In genomic region chr1:211182746-211183145, GRCh38 we compare ENCODE assay signal across 21 cellular contexts. TPM values are rescaled to one million over a fixed set of nuclear protein-coding genes. Genes with fewer than 3 reads are reported as not detected.
DNase-seq lines count a peak whose midpoint lies in the region; ATAC-seq, FAIRE-seq and TF ChIP-seq lines count a peak whose summit lies in the region.
"Had no signal": no experiment of that assay in that cellular context is flagged by ENCODE, and none has a peak within 500 bp of the region (broad histone marks: within the 10 kb centered on the region; RNA-seq: fewer than 3 reads in every experiment).

No MANE protein-coding gene starts in this region.

- intact Hi-C loops in GM12878 (cut with micrococcal nuclease; ENCODE audit: unreplicated experiment) = no loop called here
- intact Hi-C loops in lower leg skin (cut with DNase I; ENCODE audit: low total_unique reads) = no loop called here

- TF ChIP-seq RAD21 in GM12878 (IDR thresholded peaks at IDR 0.05; ENCODE audit: insufficient read depth, low read depth, low read length) = no peak

- ATAC-seq in GM18868 (IDR thresholded peaks at IDR 0.05; ENCODE audit: unreplicated experiment) (peak; percentile 41), GM12878 (peak; percentile 27; the same call in 2 of the 3 replicates)
- ATAC-seq in stimulated activated memory B cell treated with anti-CD40 and anti-IgM and Interleukin-4, amounts not matched to agents 10 μg/mL and 1 μg/mL and 100 μg/mL, for 72 hours = peak; percentile 16
- ATAC-seq: GM23338, HepG2 had no signal

- H3K9me3 Mint-ChIP-seq in stimulated activated memory B cell treated with anti-CD40 and anti-IgM and Interleukin-4, amounts not matched to agents 10 μg/mL and 1 μg/mL and 100 μg/mL, for 72 hours = no peaks in the 10 kb centered on the region
- H3K9me3 Mint-ChIP-seq: CD4-positive, alpha-beta T cell; GM23338 had no signal

- RAD21 ChIA-PET in GM12878 (lab: Charles Lee; ENCODE audit: unreplicated experiment) = no interaction called here

- in situ Hi-C loops in GM12878 (cut with MboI) = no loop called here

- SMC1A ChIA-PET in GM12878 (lab: Charles Lee; ENCODE audit: uncharacterized antibody, unreplicated experiment) = no interaction called here

- H3K27me3 ChIP-seq in GM12878 (replicated peaks in 1 of 2; ENCODE audit: control insufficient read depth in 2 of 2, insufficient read depth in 2 of 2, low read length in 1 of 2) = no peaks in the 10 kb centered on the region

- POLR2A ChIA-PET in GM12878 (lab: Charles Lee) = no interaction called here

- no peaks in the 10 kb centered on the region for H3K79me2 ChIP-seq in GM12878 (ENCODE audit: control insufficient read depth, insufficient read depth, low read length)

- H3K9ac ChIP-seq in GM12878 (ENCODE audit: control insufficient read depth, insufficient read depth, low read length) = no peak overlapping the region

- H3K4me2 ChIP-seq in GM12878 (ENCODE audit: control insufficient read depth, insufficient read depth) = no peak overlapping the region
- H3K4me2 ChIP-seq: GM23338 had no signal

- no peak overlapping the region for H3K4me3 ChIP-seq in GM12878
- no peak overlapping the region for H3K4me3 ChIP-seq in lower leg skin (ENCODE audit: low read depth, poor library complexity, severe bottlenecking)
- H3K4me3 ChIP-seq: GM23338 had no signal

- H3K4me1 Mint-ChIP-seq in stimulated activated memory B cell treated with anti-CD40 and anti-IgM and Interleukin-4, amounts not matched to agents 10 μg/mL and 1 μg/mL and 100 μg/mL, for 72 hours = no peaks in the 10 kb centered on the region
- H3K4me1 Mint-ChIP-seq: GM23338 had no signal

- H3K9me3 ChIP-seq in GM12878 (replicated peaks; ENCODE audit: control insufficient read depth, insufficient read depth, low read length) = no peaks in the 10 kb centered on the region
- H3K9me3 ChIP-seq: BE2C, Caco-2 had no signal

- H3K27ac Mint-ChIP-seq in stimulated activated memory B cell treated with anti-CD40 and anti-IgM and Interleukin-4, amounts not matched to agents 10 μg/mL and 1 μg/mL and 100 μg/mL, for 72 hours = no peak overlapping the region
- H3K27ac Mint-ChIP-seq: CD4-positive, alpha-beta T cell; GM23338 had no signal

- no TSS peak for BruUV-seq in GM12878 (replicated peaks; lab: Mats Ljungman, UMichigan)

- TF ChIP-seq CTCF in GM12878 (IDR thresholded peaks at IDR 0.05 in 2 of 3, conservative IDR thresholded peaks at IDR 0.05 in 1 of 3; ENCODE audit: control insufficient read depth in 2 of 3, extremely low read depth in 1 of 3, insufficient read depth in 1 of 3, low read depth in 3 of 3, low read length in 3 of 3) = no peak
- TF ChIP-seq CTCF in lower leg skin (IDR thresholded peaks at IDR 0.05) = no peak

- DNase-seq in ELR (ENCODE audit: low read depth) = peak; percentile 43
- DNase-seq in GM12878 (ENCODE audit: low read depth, low spot score) = no peak
- DNase-seq in HuH-7 (ENCODE audit: low spot score) = no peak
- no peak for DNase-seq in NCI-H226
- DNase-seq in lower leg skin (ENCODE audit: low spot score in 2 of 2) = no peak
- DNase-seq: ACHN; BE2C; C1 segment of cervical spinal cord; Caco-2; CD4-positive, alpha-beta T cell; DMS79 treated with DMSO at 0.1 percent for 48 hours; HCEC 1CT; KG1 had no signal

- H3K27ac ChIP-seq in GM12878 (ENCODE audit: control insufficient read depth, insufficient read depth) = no peak overlapping the region

- H3K4me3 Mint-ChIP-seq in stimulated activated memory B cell treated with anti-CD40 and anti-IgM and Interleukin-4, amounts not matched to agents 10 μg/mL and 1 μg/mL and 100 μg/mL, for 72 hours = no peak overlapping the region
- H3K4me3 Mint-ChIP-seq: CD4-positive, alpha-beta T cell; GM23338 had no signal

- H3K36me3 ChIP-seq in GM12878 (ENCODE audit: control insufficient read depth in 2 of 2, insufficient read depth in 2 of 2, low read length in 1 of 2) = no peaks in the 10 kb centered on the region
- H3K36me3 ChIP-seq: BE2C had no signal

- CTCF ChIA-PET in GM12878 (lab: Yijun Ruan, JAX) = no interaction called here

- WGBS in GM12878 (ENCODE audit: insufficient coverage, insufficient replicate concordance, low lambda C conversion rate, missing lambda C conversion rate) = 59% methylated on average over 2 of the region's 2 CpGs
- WGBS in lower leg skin, 2 donors = 80 to 89% methylated on average over 2 of the region's 2 CpGs

- peaks cover 8% of the 10 kb centered on the region for H3K27me3 Mint-ChIP-seq in stimulated activated memory B cell treated with anti-CD40 and anti-IgM and Interleukin-4, amounts not matched to agents 10 μg/mL and 1 μg/mL and 100 μg/mL, for 72 hours

- TF ChIP-seq POLR2A in GM12878 (IDR thresholded peaks at IDR 0.05; ENCODE audit: low read depth, low read length) (no peak), lower leg skin (IDR thresholded peaks at IDR 0.05) (no peak)

- no peaks in the 10 kb centered on the region for H3K36me3 Mint-ChIP-seq in stimulated activated memory B cell treated with anti-CD40 and anti-IgM and Interleukin-4, amounts not matched to agents 10 μg/mL and 1 μg/mL and 100 μg/mL, for 72 hours

- no peak for FAIRE-seq in GM12878 (lab: Jason Lieb, UNC)
- FAIRE-seq: A204.1, GM12892, GM18507, H54, HepG2 had no signal

- no peaks in the 10 kb centered on the region for H3K4me1 ChIP-seq in GM12878 (ENCODE audit: control insufficient read depth, insufficient read depth, low read length)
- H3K4me1 ChIP-seq: BE2C, Caco-2 had no signal

- H2AFZ ChIP-seq in GM12878 (ENCODE audit: control insufficient read depth, low read depth, low read length) = no peak overlapping the region
- H2AFZ ChIP-seq: GM23338 had no signal

- no peak for TF ChIP-seq EP300 in GM12878 (IDR thresholded peaks at IDR 0.05; ENCODE audit: borderline replicate concordance in 1 of 2, control insufficient read depth in 1 of 2, low read depth in 2 of 2, low read length in 2 of 2)

- H4K20me1 ChIP-seq in GM12878 (ENCODE audit: control insufficient read depth, insufficient read depth) = no peaks in the 10 kb centered on the region

TF ChIP-seq in GM12878, 131 proteins besides CTCF, POLR2A, EP300 and RAD21 (continues in another document):
- TF ChIP-seq HDGF (IDR thresholded peaks at IDR 0.05) (no peak), TCF7 (IDR thresholded peaks at IDR 0.05; ENCODE audit: borderline replicate concordance) (no peak), ZBTB33 (IDR thresholded peaks at IDR 0.05) (no peak), NFYA (IDR thresholded peaks at IDR 0.05; ENCODE audit: borderline replicate concordance, low read depth, low read length) (no peak)

RNA-seq across cellular contexts. Expression of gene KCNH1, which starts 48.8 kb away (rescaled TPM):
- not detected in 2 replicates for total RNA-seq in GM12878 (2013; cell fraction: nucleolus; rRNA removed)
- total RNA-seq in GM12878 (2014; rRNA removed) (not detected in 2 replicates), GM12878 (2014; rRNA removed; fragmentation: Illumina TruSeq; extraction: Trizol) (not detected in 2 replicates), GM12878 (2021) (not detected in 2 replicates), lower leg skin (not detected)
- not detected for polyA plus RNA-seq in GM12878 (2011; ENCODE audit: low read depth)
- polyA plus RNA-seq in GM12878 (2011; rRNA removed) (0.04 TPM in 1 of 2 replicates, not detected in the other), GM12878 (2014; fragmentation: Illumina TruSeq; extraction: Trizol) (0.04 TPM in 1 of 2 replicates, not detected in the other), GM12878 (2014; fragmentation: Nextera tagmentation; extraction: Ambion mirVana) (under 1 TPM in 1 of 2 experiments, not detected in 1; 0.02 TPM), GM12878 (2014; rRNA removed) (not detected in 2 replicates), GM12878 (2016; fragmentation: Nextera tagmentation; extraction: Ambion mirVana) (not detected)
- polyA plus RNA-seq in GM12878 (2011; cell fraction: cytosol; rRNA removed) = 0.02 and 0.04 TPM in 2 replicates
- 0.04 and 0.06 TPM in 2 replicates for polyA plus RNA-seq in GM12878 (2011; cell fraction: nucleus; rRNA removed)
- 0.10 TPM in 1 of 2 replicates, not detected in the other for polyA plus RNA-seq in GM12878 (2012)
- 0.05 and 0.15 TPM in 2 replicates for polyA minus RNA-seq in GM12878 (2011; rRNA and poly(A)+ RNA removed)
- polyA minus RNA-seq in GM12878 (2011; cell fraction: cytosol; rRNA and poly(A)+ RNA removed) = 0.94 TPM in 1 of 2 replicates, not detected in the other
- polyA minus RNA-seq in GM12878 (2011; cell fraction: nucleus; rRNA and poly(A)+ RNA removed) = 0.12 and 0.67 TPM in 2 replicates
- total RNA-seq: Caco-2; CD4-positive, alpha-beta T cell; HepG2 had no signal
- polyA plus RNA-seq: GM23338, HepG2 had no signal
